ENCODE assay signal across 22 cellular contexts in the genomic region with DNA sequence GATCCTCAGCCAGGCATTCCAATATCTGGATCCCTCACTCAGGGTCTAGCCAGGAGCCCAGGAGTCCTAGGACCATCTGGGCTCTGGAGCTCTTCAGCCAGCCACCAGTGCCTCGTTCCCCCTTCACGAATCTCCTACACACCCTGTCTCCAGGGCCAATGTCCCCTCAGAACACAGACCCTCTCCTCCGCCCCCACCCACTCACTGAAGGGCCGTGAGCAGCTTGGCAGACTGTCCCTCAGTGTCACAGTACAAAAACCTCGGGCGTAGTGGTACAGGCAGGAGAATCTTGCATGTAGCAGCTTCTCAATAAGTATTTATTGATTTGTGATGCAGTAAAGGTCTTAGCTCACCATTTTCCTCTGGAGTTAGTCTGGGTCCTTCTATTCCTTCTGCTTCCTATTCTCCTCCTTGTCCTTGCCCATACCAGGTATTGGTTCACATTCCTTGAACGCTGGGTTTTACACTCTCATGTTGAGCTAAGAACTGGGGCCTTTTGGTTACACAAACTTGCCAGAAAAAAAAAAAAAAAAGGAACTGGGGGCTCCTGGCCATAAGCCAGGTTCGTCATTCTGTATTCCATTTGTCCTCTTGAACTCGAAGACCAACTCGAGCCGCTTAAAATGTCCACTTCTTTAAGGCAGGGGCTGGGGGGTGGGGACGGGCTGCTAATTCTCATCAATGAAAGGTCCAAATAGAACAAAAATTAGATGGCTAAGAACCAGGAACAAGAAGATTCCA. TPM values are rescaled to one million over a fixed set of nuclear protein-coding genes. Genes with fewer than 3 reads are reported as not detected.
A peak's percentile ranks its signal among the peaks of the same experiment; 100 is the strongest.
DNase-seq lines count a peak whose midpoint lies in the region; ATAC-seq, FAIRE-seq and TF ChIP-seq lines count a peak whose summit lies in the region.
"Had no signal": no experiment of that assay in that cellular context is flagged by ENCODE, and none has a peak within 500 bp of the region (broad histone marks: within the 10 kb centered on the region; RNA-seq: fewer than 3 reads in every experiment).

No MANE protein-coding gene starts in this region.

- in situ Hi-C loops in GM12878 (cut with MboI), result no loop called here

- ATAC-seq in GM12878, result no peak
- no peak for ATAC-seq in GM18870 (IDR thresholded peaks at IDR 0.05; ENCODE audit: unreplicated experiment)
- no peak for ATAC-seq in GM21526 (IDR thresholded peaks at IDR 0.05; ENCODE audit: low FRiP score, unreplicated experiment)
- ATAC-seq: activated naive CD4-positive, alpha-beta T cell treated with anti-CD3 and anti-CD28 coated beads, Interleukin-2, amount 50 U/mL, for 72 hours; left colon; naive thymus-derived CD8-positive, alpha-beta T cell had no signal

- H2BK12ac ChIP-seq in neuronal stem cell (ENCODE audit: low read length), result no peak overlapping the region

- intact Hi-C loops in GM12878 (cut with micrococcal nuclease; ENCODE audit: unreplicated experiment), result no loop called here

- H3K4me3 ChIP-seq in DOHH2 (ENCODE audit: low read length) (peak overlapping the region; percentile 97), GM12878 (no peak overlapping the region), neuronal stem cell (ENCODE audit: low read length in 2 of 2) (no peak overlapping the region)

- TF ChIP-seq POLR2A in GM12878 (IDR thresholded peaks at IDR 0.05; ENCODE audit: low read depth, low read length), result no peak

- no peak overlapping the region for H4K91ac ChIP-seq in neuronal stem cell (ENCODE audit: low read depth, low read length, poor library complexity)

- no peak overlapping the region for H3K14ac ChIP-seq in neuronal stem cell (ENCODE audit: low read length)

- TF ChIP-seq CTCF in DOHH2 (IDR thresholded peaks at IDR 0.05; ENCODE audit: low read depth, low read length, poor library complexity, severe bottlenecking) (no peak), GM12878 (IDR thresholded peaks at IDR 0.05 in 2 of 3, conservative IDR thresholded peaks at IDR 0.05 in 1 of 3; ENCODE audit: control insufficient read depth in 2 of 3, extremely low read depth in 1 of 3, insufficient read depth in 1 of 3, low read depth in 3 of 3, low read length in 3 of 3) (no peak)

- H3K4me2 ChIP-seq in DOHH2 (ENCODE audit: low read length) (peak overlapping the region; percentile 99), GM12878 (ENCODE audit: control insufficient read depth, insufficient read depth) (peak overlapping the region; percentile 35; the same call in 1 of the 2 replicates), neuronal stem cell (ENCODE audit: insufficient read depth, low read length, poor library complexity, severe bottlenecking) (no peak overlapping the region)
- H3K4me2 ChIP-seq: SK-N-SH had no signal

- H2AFZ ChIP-seq in GM12878 (ENCODE audit: control insufficient read depth, low read depth, low read length) (no peak overlapping the region), neuronal stem cell (ENCODE audit: low read length) (no peak overlapping the region)

- H3K36me3 ChIP-seq in DOHH2 (ENCODE audit: control insufficient read depth, low read length) (peaks cover 72% of the 10 kb centered on the region), GM12878 (ENCODE audit: control insufficient read depth in 2 of 2, insufficient read depth in 2 of 2, low read length in 1 of 2) (no peaks in the 10 kb centered on the region), neuronal stem cell (replicated peaks in 1 of 2; ENCODE audit: control insufficient read depth in 2 of 2, insufficient read depth in 2 of 2, low read length in 2 of 2) (no peaks in the 10 kb centered on the region)
- H3K36me3 ChIP-seq: BE2C had no signal

- POLR2A ChIA-PET in GM12878 (lab: Charles Lee), result interaction anchor here (0.6 to 2.2 kb wide), 8 partner anchors 8 to 190 kb away, joined by 3 to 17 read pairs (median 4); no protein-coding TSS in a partner anchor

- WGBS in GM12878 (ENCODE audit: insufficient coverage, insufficient replicate concordance, low lambda C conversion rate, missing lambda C conversion rate), result 40% methylated on average over 12 of the region's 12 CpGs
- no CpG with 5 or more reads among the region's 12 CpGs for WGBS in neuronal stem cell (ENCODE audit: extremely low coverage in 2 of 2, insufficient read length in 2 of 2, insufficient replicate concordance in 1 of 2), 2 donors

- no peak overlapping the region for H3K18ac ChIP-seq in neuronal stem cell (ENCODE audit: low read length)

- no peak overlapping the region for H4K8ac ChIP-seq in neuronal stem cell (ENCODE audit: low read depth, low read length)

- no peak overlapping the region for H2BK15ac ChIP-seq in neuronal stem cell (ENCODE audit: low read length)

- peak; percentile 72 for DNase-seq in CD1c-positive myeloid dendritic cell (ENCODE audit: extremely low spot score)
- DNase-seq in GM12878 (ENCODE audit: low read depth, low spot score), result no peak
- no peak for DNase-seq in neuronal stem cell (ENCODE audit: low spot score)
- no peak for DNase-seq in HuH-7.5 (ENCODE audit: low spot score)
- no peak for DNase-seq in DMS 273 treated with DMSO at 0.1 percent for 48 hours (lab: John Stamatoyannopoulos, UW)
- DNase-seq: activated CD8-positive, alpha-beta memory T cell treated with anti-CD3 and anti-CD28 coated beads for 24 hours; BE2C; effector CD4-positive, alpha-beta T cell; NCI-H1930; NCI-H510A treated with DMSO at 0.1 percent for 48 hours; retina; SK-N-SH had no signal

- SMC1A ChIA-PET in GM12878 (lab: Charles Lee; ENCODE audit: uncharacterized antibody, unreplicated experiment), result interaction anchor here (0.9 to 1.6 kb wide), 8 partner anchors 16 to 114 kb away, joined by 3 to 7 read pairs (median 4); no protein-coding TSS in a partner anchor

- no peaks in the 10 kb centered on the region for H3K79me1 ChIP-seq in neuronal stem cell (ENCODE audit: low read depth, low read length)

- no peak overlapping the region for H3K23ac ChIP-seq in neuronal stem cell (ENCODE audit: low read depth, low read length, poor library complexity)

- H3K27me3 ChIP-seq in DOHH2 (ENCODE audit: control insufficient read depth, low read length) (no peaks in the 10 kb centered on the region), GM12878 (replicated peaks in 1 of 2; ENCODE audit: control insufficient read depth in 2 of 2, insufficient read depth in 2 of 2, low read length in 1 of 2) (peaks cover 3 to 9% of the 10 kb centered on the region in 2 experiments; a peak in 3 of 4 replicates), neuronal stem cell (ENCODE audit: control insufficient read depth in 3 of 3, insufficient read depth in 3 of 3, low read depth in 1 of 3, low read length in 3 of 3) (peaks cover 0 to 45% (median 0%) of the 10 kb centered on the region in 3 experiments)
- H3K27me3 ChIP-seq: BE2C had no signal

- CTCF ChIA-PET in GM12878 (lab: Yijun Ruan, JAX), result interaction anchor here (0.9 to 1.9 kb wide), 6 partner anchors 10 to 196 kb away, joined by 5 to 11 read pairs (median 6); no protein-coding TSS in a partner anchor

- no peak for TF ChIP-seq RAD21 in GM12878 (IDR thresholded peaks at IDR 0.05; ENCODE audit: insufficient read depth, low read depth, low read length)

- no peak overlapping the region for H3K4ac ChIP-seq in neuronal stem cell (ENCODE audit: low read length)

- H3K9me3 ChIP-seq in DOHH2 (ENCODE audit: control insufficient read depth, insufficient read depth, low read length) (no peaks in the 10 kb centered on the region), GM12878 (replicated peaks; ENCODE audit: control insufficient read depth, insufficient read depth, low read length) (no peaks in the 10 kb centered on the region), neuronal stem cell (replicated peaks in 1 of 2; ENCODE audit: control insufficient read depth in 2 of 2, insufficient read depth in 1 of 2, low read depth in 1 of 2, low read length in 2 of 2) (no peaks in the 10 kb centered on the region)
- H3K9me3 ChIP-seq: BE2C, SK-N-SH had no signal

- H3K9me2 ChIP-seq in DOHH2 (replicated peaks; ENCODE audit: control insufficient read depth, low read length), result no peaks in the 10 kb centered on the region
- H3K9me2 ChIP-seq: SK-N-SH had no signal

- H4K20me1 ChIP-seq in DOHH2 (ENCODE audit: control insufficient read depth, insufficient read depth, low read depth, low read length) (peaks cover 23% of the 10 kb centered on the region; the same call in 1 of the 2 replicates), GM12878 (ENCODE audit: control insufficient read depth, insufficient read depth) (no peaks in the 10 kb centered on the region)

- H2BK120ac ChIP-seq in neuronal stem cell (ENCODE audit: low read depth, low read length), result no peak overlapping the region

- H3K4me1 ChIP-seq in DOHH2 (ENCODE audit: control insufficient read depth, low read length) (peaks cover 79% of the 10 kb centered on the region), GM12878 (ENCODE audit: control insufficient read depth, insufficient read depth, low read length) (peaks cover 43% of the 10 kb centered on the region), neuronal stem cell (ENCODE audit: control insufficient read depth in 2 of 2, insufficient read depth in 1 of 2, low read depth in 1 of 2, low read length in 2 of 2) (peaks cover 14 to 15% of the 10 kb centered on the region in 2 donors)
- H3K4me1 ChIP-seq: BE2C had no signal

- no peak overlapping the region for H2BK5ac ChIP-seq in neuronal stem cell (ENCODE audit: low read length)

- H2AK5ac ChIP-seq in neuronal stem cell (ENCODE audit: low read depth, low read length), result peak overlapping the region; percentile 42

- RAD21 ChIA-PET in GM12878 (lab: Charles Lee; ENCODE audit: unreplicated experiment), result interaction anchor here (0.7 to 4.8 kb wide), 14 partner anchors 9 to 114 kb away, joined by 3 to 66 read pairs (median 3); a partner anchor contains a TSS

- peaks cover 55% of the 10 kb centered on the region for H3F3A ChIP-seq in DOHH2 (ENCODE audit: control insufficient read depth, insufficient read depth)

- no peak for FAIRE-seq in GM12878 (lab: Jason Lieb, UNC)
- FAIRE-seq: H54 had no signal

- H3K27ac ChIP-seq in DOHH2 (ENCODE audit: low read depth, low read length), result peak overlapping the region; percentile 99
- H3K27ac ChIP-seq in GM12878 (ENCODE audit: control insufficient read depth, insufficient read depth), result no peak overlapping the region
- no peak overlapping the region for H3K27ac ChIP-seq in neuronal stem cell (replicated peaks; ENCODE audit: low read length)

- no peak for TF ChIP-seq EP300 in GM12878 (IDR thresholded peaks at IDR 0.05; ENCODE audit: borderline replicate concordance in 1 of 2, control insufficient read depth in 1 of 2, low read depth in 2 of 2, low read length in 2 of 2)

- H3K79me2 ChIP-seq in DOHH2 (ENCODE audit: control insufficient read depth, low read length) (peaks cover 86% of the 10 kb centered on the region), GM12878 (ENCODE audit: control insufficient read depth, insufficient read depth, low read length) (no peaks in the 10 kb centered on the region)

- BruUV-seq in GM12878 (replicated peaks; lab: Mats Ljungman, UMichigan), result no TSS peak

- H3K9ac ChIP-seq in GM12878 (ENCODE audit: control insufficient read depth, insufficient read depth, low read length) (no peak overlapping the region), neuronal stem cell (ENCODE audit: low read depth, low read length, poor library complexity) (no peak overlapping the region)
- H3K9ac ChIP-seq: SK-N-SH had no signal

RNA-seq across cellular contexts. Expression of a gene that starts 2.3 kb away (rescaled TPM):
- 2.3 and 2.7 TPM in 2 replicates for total RNA-seq in GM12878 (2013; cell fraction: nucleolus; rRNA removed)
- total RNA-seq in GM12878 (2014; rRNA removed) (0.27 and 0.56 TPM in 2 replicates), GM12878 (2014; rRNA removed; fragmentation: Illumina TruSeq; extraction: Trizol) (0.18 and 0.22 TPM in 2 replicates), GM12878 (2021) (0.44 and 0.45 TPM in 2 replicates)
- 1.7 TPM for polyA plus RNA-seq in GM12878 (2011; ENCODE audit: low read depth)
- polyA plus RNA-seq in GM12878 (2011; rRNA removed) (0.10 and 0.14 TPM in 2 replicates), GM12878 (2014; fragmentation: Illumina TruSeq; extraction: Trizol) (0.06 and 0.15 TPM in 2 replicates), GM12878 (2014; fragmentation: Nextera tagmentation; extraction: Ambion mirVana) (under 1 TPM; 0.03 to 0.11 TPM), GM12878 (2014; rRNA removed) (0.15 and 0.28 TPM in 2 replicates), GM12878 (2016; fragmentation: Nextera tagmentation; extraction: Ambion mirVana) (under 1 TPM; 0.44 to 0.63 TPM)
- 0.36 and 0.43 TPM in 2 replicates for polyA plus RNA-seq in GM12878 (2011; cell fraction: cytosol; rRNA removed)
- polyA plus RNA-seq in GM12878 (2011; cell fraction: nucleus; rRNA removed), result 0.38 and 0.45 TPM in 2 replicates
- polyA plus RNA-seq in GM12878 (2012), result 3.2 and 3.5 TPM in 2 replicates
- 0.59 and 0.88 TPM in 2 replicates for polyA minus RNA-seq in GM12878 (2011; rRNA and poly(A)+ RNA removed)
- 0.21 TPM in 1 of 2 replicates, not detected in the other for polyA minus RNA-seq in GM12878 (2011; cell fraction: cytosol; rRNA and poly(A)+ RNA removed)
- polyA minus RNA-seq in GM12878 (2011; cell fraction: nucleus; rRNA and poly(A)+ RNA removed), result 0.36 and 0.38 TPM in 2 replicates
- not detected for polyA plus RNA-seq in neuronal stem cell (2013, experiment 1 of 2)
- polyA plus RNA-seq in neuronal stem cell (2013, experiment 2 of 2), result not detected
- total RNA-seq: Daoy, HT1080, temporal lobe had no signal

RNA-seq across cellular contexts. Expression of a gene that starts 39.7 kb away (rescaled TPM):
- total RNA-seq in GM12878 (2013; cell fraction: nucleolus; rRNA removed), result 9.2 and 11.3 TPM in 2 replicates
- 1.5 and 1.9 TPM in 2 replicates for total RNA-seq in GM12878 (2014; rRNA removed)
- total RNA-seq in GM12878 (2014; rRNA removed; fragmentation: Illumina TruSeq; extraction: Trizol), result 0.92 and 1.9 TPM in 2 replicates
- 15.9 and 18.4 TPM in 2 replicates for total RNA-seq in GM12878 (2021)
- polyA plus RNA-seq in GM12878 (2011; ENCODE audit: low read depth), result 2.2 TPM
- 0.67 and 0.84 TPM in 2 replicates for polyA plus RNA-seq in GM12878 (2011; rRNA removed)
- 0.78 and 1.1 TPM in 2 replicates for polyA plus RNA-seq in GM12878 (2011; cell fraction: cytosol; rRNA removed)
- polyA plus RNA-seq in GM12878 (2011; cell fraction: nucleus; rRNA removed), result 4.7 and 6.3 TPM in 2 replicates
- 8.6 and 8.9 TPM in 2 replicates for polyA plus RNA-seq in GM12878 (2012)
- 1.1 and 6.0 TPM in 2 replicates for polyA plus RNA-seq in GM12878 (2014; fragmentation: Illumina TruSeq; extraction: Trizol)
- polyA plus RNA-seq in GM12878 (2014; fragmentation: Nextera tagmentation; extraction: Ambion mirVana), result under 1 TPM; 0.04 to 0.11 TPM
- polyA plus RNA-seq in GM12878 (2014; rRNA removed), result 6.1 and 8.0 TPM in 2 replicates
- under 1 TPM; 0.53 to 0.87 TPM for polyA plus RNA-seq in GM12878 (2016; fragmentation: Nextera tagmentation; extraction: Ambion mirVana)
- 0.59 and 3.8 TPM in 2 replicates for polyA minus RNA-seq in GM12878 (2011; rRNA and poly(A)+ RNA removed)
- polyA minus RNA-seq in GM12878 (2011; cell fraction: cytosol; rRNA and poly(A)+ RNA removed), result 3.3 and 4.4 TPM in 2 replicates
- 3.7 and 7.4 TPM in 2 replicates for polyA minus RNA-seq in GM12878 (2011; cell fraction: nucleus; rRNA and poly(A)+ RNA removed)
- 32.8 TPM for polyA plus RNA-seq in neuronal stem cell (2013, experiment 1 of 2)
- polyA plus RNA-seq in neuronal stem cell (2013, experiment 2 of 2), result 34.6 TPM
